Comparison of ENCODE assay signal across 8 cellular contexts in genomic region chr11:126355324-126355925, GRCh38. TPM values are rescaled to one million over a fixed set of nuclear protein-coding genes. Genes with fewer than 3 reads are reported as not detected.
A peak's percentile ranks its signal among the peaks of the same experiment; 100 is the strongest.
DNase-seq lines count a peak whose midpoint lies in the region; ATAC-seq and TF ChIP-seq lines count a peak whose summit lies in the region.

Gene ST3GAL4 (plus strand): TSS chr11:126355686. CDS start chr11:126406156, 50,470 bp downstream.

- no peaks in the 10 kb centered on the region for H3K36me3 ChIP-seq in lung (ENCODE audit: control insufficient read depth in 2 of 2, insufficient read depth in 2 of 2, low read length in 2 of 2)

- no peaks in the 10 kb centered on the region for H3K27me3 ChIP-seq in lung (ENCODE audit: control insufficient read depth, insufficient read depth)

- TF ChIP-seq CTCF in 22Rv1 (IDR thresholded peaks at IDR 0.05) (no peak), lung (IDR thresholded peaks at IDR 0.05; ENCODE audit: control extremely low read depth, extremely low read depth) (no peak)

- H3K9me3 ChIP-seq in lung (ENCODE audit: control insufficient read depth in 2 of 2, insufficient read depth in 1 of 2, low read length in 1 of 2) = no peaks in the 10 kb centered on the region

- H3K4me3 ChIP-seq in lung = peak within 1 kb of the TSS; percentile 68

- ATAC-seq in GM18502 (IDR thresholded peaks at IDR 0.05; ENCODE audit: poor library complexity, unreplicated experiment) (peak; percentile 65), HG02973 (IDR thresholded peaks at IDR 0.05; ENCODE audit: unreplicated experiment) (peak; percentile 51), lung (ENCODE audit: insufficient read depth, low FRiP score) (peak; percentile 84)

- H3K27ac ChIP-seq in 22Rv1 = peak within 1 kb of the TSS; percentile 35
- peak within 1 kb of the TSS; percentile 79 to 92 for H3K27ac ChIP-seq in lung (ENCODE audit: low read depth in 1 of 2, low read length in 1 of 2)

- DNase-seq in NCI-H446 (lab: John Stamatoyannopoulos, UW) = peak; percentile 26 to 82
- DNase-seq in activated CD4-positive, alpha-beta T cell treated with anti-CD3 and anti-CD28 coated beads, Interleukin-2, amount 50 U/mL, for 48 hours = peak; percentile 81 to 84
- peak; percentile 94 for DNase-seq in ecto neural progenitor cell (ENCODE audit: low spot score)
- DNase-seq in lung (ENCODE audit: low spot score) = peak; percentile 82
- peak; percentile 37 to 82 (median 59) for DNase-seq in stimulated activated CD4-positive, alpha-beta T cell treated with anti-CD3 and anti-CD28 coated beads, TNF-alpha, amount 100 ng/mL, for 24 hours (ENCODE audit: low read depth in 3 of 3)

- peaks cover 29% of the 10 kb centered on the region in 2 donors for H3K4me1 ChIP-seq in lung (ENCODE audit: control insufficient read depth in 2 of 2, insufficient read depth in 2 of 2, low read length in 2 of 2)

- WGBS in lung, 2 donors = 1% methylated on average over 53 to 71 of the region's 71 CpGs

RNA-seq across cellular contexts. Expression of gene ST3GAL4, which starts in this region (rescaled TPM):
- 10 to 100 TPM; 31.5 to 31.9 TPM for total RNA-seq in lung
- 10 to 100 TPM; 23.6 to 38.3 TPM for polyA plus RNA-seq in lung

Comparison
In these comparisons a context has a peak if more than half of its experiments do, and no peak if none do; other contexts are left out.
1. Peak in every context shown above with its lines: DNase-seq, ATAC-seq, H3K4me3 ChIP-seq and H3K27ac ChIP-seq.